7 cellular contexts compared by ENCODE assay signal in genomic region chr1:82000221-82000620, GRCh38.
"Had no signal": no experiment of that assay in that cellular context is flagged by ENCODE, and none has a peak within 500 bp of the region (broad histone marks: within the 10 kb centered on the region; RNA-seq: fewer than 3 reads in every experiment).

No MANE protein-coding gene starts in this region.

- H3K9me3 Mint-ChIP-seq: H9 had no signal

- H3K36me3 Mint-ChIP-seq: IgD-negative memory B cell had no signal

- H2AFZ ChIP-seq: GM23248 had no signal

- H3K4me3 Mint-ChIP-seq: H9, IgD-negative memory B cell had no signal

- H3K27me3 Mint-ChIP-seq: IgD-negative memory B cell had no signal

- ATAC-seq: HepG2 had no signal

- DNase-seq: GM23248, H9, HCEC 1CT, KBM-7 had no signal

- H3K27ac Mint-ChIP-seq: H9, IgD-negative memory B cell had no signal

- H3K27ac ChIP-seq: GM23248, HL-60 had no signal

- H3K4me1 Mint-ChIP-seq: IgD-negative memory B cell had no signal

- H3K4me3 ChIP-seq: GM23248 had no signal

- H3K9ac ChIP-seq: GM23248 had no signal
